20 cellular contexts compared by ENCODE assay signal in the genomic region with DNA sequence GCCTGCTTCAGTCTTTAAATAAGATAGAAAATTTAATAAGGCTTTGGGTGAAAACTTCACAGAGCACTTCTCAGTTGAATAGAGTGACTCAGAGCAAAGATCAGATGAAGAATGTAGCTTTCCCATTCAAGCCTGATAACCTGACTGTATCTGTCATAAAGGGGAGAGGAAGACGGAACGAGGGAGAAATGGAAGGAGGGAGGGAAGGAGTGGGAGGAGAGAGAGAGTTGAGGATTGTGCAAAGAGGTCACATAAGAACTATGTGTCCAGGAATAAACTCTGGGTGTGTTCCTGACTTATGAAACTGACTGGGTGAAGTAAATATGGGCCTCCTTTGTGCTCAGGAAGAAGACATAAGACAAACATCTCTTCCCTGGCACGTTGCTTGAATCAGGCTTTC.
DNase-seq lines count a peak whose midpoint lies in the region; ATAC-seq and TF ChIP-seq lines count a peak whose summit lies in the region.
"Had no signal": no experiment of that assay in that cellular context is flagged by ENCODE, and none has a peak within 500 bp of the region (broad histone marks: within the 10 kb centered on the region; RNA-seq: fewer than 3 reads in every experiment).

No MANE protein-coding gene starts in this region.

- peaks cover 0 to 10% of the 10 kb centered on the region in 2 donors for H3K9me3 Mint-ChIP-seq in stimulated activated naive CD8-positive, alpha-beta T cell treated with anti-CD3 and anti-CD28 coated beads, Interleukin-15, amount 100 ng/mL, for 72 hours

- H3K36me3 ChIP-seq in gastrocnemius medialis, result no peaks in the 10 kb centered on the region
- H3K36me3 ChIP-seq: spleen, tibial artery had no signal

- no peak for TF ChIP-seq POLR2A in gastrocnemius medialis (IDR thresholded peaks at IDR 0.05)

- no peak for TF ChIP-seq CTCF in fibroblast of the aortic adventitia (IDR thresholded peaks at IDR 0.05; ENCODE audit: insufficient read depth, low read length)
- no peak for TF ChIP-seq CTCF in gastrocnemius medialis (IDR thresholded peaks at IDR 0.05 in 4 of 5, conservative IDR thresholded peaks at IDR 0.05 in 1 of 5)

- H3K27me3 ChIP-seq in gastrocnemius medialis, result no peaks in the 10 kb centered on the region
- H3K27me3 ChIP-seq: spleen, tibial artery had no signal

- no peaks in the 10 kb centered on the region for H3K4me1 ChIP-seq in gastrocnemius medialis

- H3K27ac Mint-ChIP-seq in stimulated activated naive CD8-positive, alpha-beta T cell treated with anti-CD3 and anti-CD28 coated beads, Interleukin-15, amount 100 ng/mL, for 72 hours, result no peak overlapping the region
- H3K27ac Mint-ChIP-seq: CD4-positive, CD25-positive, alpha-beta regulatory T cell; T-helper 1 cell treated with Interleukin-12 subunit alpha and Interleukin-12 subunit beta and Interleukin-4 antibody, amounts not matched to agents 30 μg/mL and 1 μg/mL, for 36 hours had no signal

- ATAC-seq in SK-N-SH treated with all-trans-retinoic acid at 6 μM for 48 hours (peak; percentile 41), gastrocnemius medialis (peak; percentile 69 to 89), GM21825 (IDR thresholded peaks at IDR 0.05; ENCODE audit: unreplicated experiment) (no peak)
- ATAC-seq in stimulated activated naive CD8-positive, alpha-beta T cell treated with anti-CD3 and anti-CD28 coated beads, Interleukin-15, amount 100 ng/mL, for 72 hours, result no peak
- ATAC-seq: mucosa of descending colon had no signal

- no peaks in the 10 kb centered on the region for H3K4me1 Mint-ChIP-seq in stimulated activated naive CD8-positive, alpha-beta T cell treated with anti-CD3 and anti-CD28 coated beads, Interleukin-15, amount 100 ng/mL, for 72 hours

- DNase-seq in GM03348 (ENCODE audit: low spot score) (peak; percentile 17), fibroblast of the aortic adventitia (ENCODE audit: low read depth) (peak; percentile 66), gastrocnemius medialis (peak in 1 of 2 donors; percentile 10), posterior vena cava (ENCODE audit: low spot score) (no peak)
- no peak for DNase-seq in stimulated activated naive CD8-positive, alpha-beta T cell treated with anti-CD3 and anti-CD28 coated beads, Interleukin-15, amount 100 ng/mL, for 72 hours
- no peak for DNase-seq in activated CD4-positive, CD25-positive, alpha-beta regulatory T cell treated with anti-CD3 and anti-CD28 coated beads, Interleukin-2, amount 50 U/mL, for 72 hours
- DNase-seq: activated effector memory CD4-positive, alpha-beta T cell treated with Interleukin-2 at 50 U/mL for 16 hours; CD4-positive, CD25-positive, alpha-beta regulatory T cell; DMS79; KG1; mucosa of descending colon; NCI-H1417; RPMI8226; spleen; tibial artery had no signal

- in situ Hi-C loops in gastrocnemius medialis (cut with MboI; ENCODE audit: low sequenced_read_pairs in 4 of 4), result no loop called here

- no peaks in the 10 kb centered on the region for H3K9me3 ChIP-seq in gastrocnemius medialis
- H3K9me3 ChIP-seq: mucosa of descending colon had no signal

- H3K27me3 Mint-ChIP-seq in stimulated activated naive CD8-positive, alpha-beta T cell treated with anti-CD3 and anti-CD28 coated beads, Interleukin-15, amount 100 ng/mL, for 72 hours, result no peaks in the 10 kb centered on the region
- H3K27me3 Mint-ChIP-seq: CD4-positive, CD25-positive, alpha-beta regulatory T cell had no signal

- H3K27ac ChIP-seq in gastrocnemius medialis, result peak overlapping the region in 1 of 4 donors; percentile 20
- H3K27ac ChIP-seq: HL-60, tibial artery had no signal

- intact Hi-C loops in gastrocnemius medialis (cut with DNase I; ENCODE audit: low total_unique reads), result no loop called here
- intact Hi-C loops in posterior vena cava (cut with DNase I), result no loop called here

- H3K4me3 Mint-ChIP-seq in stimulated activated naive CD8-positive, alpha-beta T cell treated with anti-CD3 and anti-CD28 coated beads, Interleukin-15, amount 100 ng/mL, for 72 hours, result no peak overlapping the region
- H3K4me3 Mint-ChIP-seq: CD4-positive, CD25-positive, alpha-beta regulatory T cell; T-helper 1 cell treated with Interleukin-12 subunit alpha and Interleukin-12 subunit beta and Interleukin-4 antibody, amounts not matched to agents 30 μg/mL and 1 μg/mL, for 36 hours had no signal

- no peak overlapping the region for H3K4me3 ChIP-seq in fibroblast of the aortic adventitia (ENCODE audit: low read depth, low read length)
- H3K4me3 ChIP-seq in gastrocnemius medialis, result no peak overlapping the region
- H3K4me3 ChIP-seq: coronary artery, mucosa of descending colon, spleen, tibial artery had no signal

TF ChIP-seq in SK-N-SH treated with all-trans-retinoic acid at 6 μM for 48 hours, 23 proteins besides CTCF, POLR2A, EP300 and RAD21:
- TF ChIP-seq ISL1 (CRISPR knock-in tag; IDR thresholded peaks at IDR 0.05) (no peak), ESRRG (CRISPR knock-in tag; IDR thresholded peaks at IDR 0.05) (no peak)
- TF ChIP-seq, protein P1, sequence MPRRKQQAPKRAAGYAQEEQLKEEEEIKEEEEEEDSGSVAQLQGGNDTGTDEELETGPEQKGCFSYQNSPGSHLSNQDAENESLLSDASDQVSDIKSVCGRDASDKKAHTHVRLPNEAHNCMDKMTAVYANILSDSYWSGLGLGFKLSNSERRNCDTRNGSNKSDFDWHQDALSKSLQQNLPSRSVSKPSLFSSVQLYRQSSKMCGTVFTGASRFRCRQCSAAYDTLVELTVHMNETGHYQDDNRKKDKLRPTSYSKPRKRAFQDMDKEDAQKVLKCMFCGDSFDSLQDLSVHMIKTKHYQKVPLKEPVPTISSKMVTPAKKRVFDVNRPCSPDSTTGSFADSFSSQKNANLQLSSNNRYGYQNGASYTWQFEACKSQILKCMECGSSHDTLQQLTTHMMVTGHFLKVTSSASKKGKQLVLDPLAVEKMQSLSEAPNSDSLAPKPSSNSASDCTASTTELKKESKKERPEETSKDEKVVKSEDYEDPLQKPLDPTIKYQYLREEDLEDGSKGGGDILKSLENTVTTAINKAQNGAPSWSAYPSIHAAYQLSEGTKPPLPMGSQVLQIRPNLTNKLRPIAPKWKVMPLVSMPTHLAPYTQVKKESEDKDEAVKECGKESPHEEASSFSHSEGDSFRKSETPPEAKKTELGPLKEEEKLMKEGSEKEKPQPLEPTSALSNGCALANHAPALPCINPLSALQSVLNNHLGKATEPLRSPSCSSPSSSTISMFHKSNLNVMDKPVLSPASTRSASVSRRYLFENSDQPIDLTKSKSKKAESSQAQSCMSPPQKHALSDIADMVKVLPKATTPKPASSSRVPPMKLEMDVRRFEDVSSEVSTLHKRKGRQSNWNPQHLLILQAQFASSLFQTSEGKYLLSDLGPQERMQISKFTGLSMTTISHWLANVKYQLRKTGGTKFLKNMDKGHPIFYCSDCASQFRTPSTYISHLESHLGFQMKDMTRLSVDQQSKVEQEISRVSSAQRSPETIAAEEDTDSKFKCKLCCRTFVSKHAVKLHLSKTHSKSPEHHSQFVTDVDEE (CRISPR knock-in tag; IDR thresholded peaks at IDR 0.05), result no peak

Comparison
In these comparisons a context has a peak if more than half of its experiments do, and no peak if none do; other contexts are left out.
1. DNase-seq: peak in GM03348 (single experiment) and fibroblast of the aortic adventitia (single experiment); none in posterior vena cava (single experiment), stimulated activated naive CD8-positive, alpha-beta T cell treated with anti-CD3 and anti-CD28 coated beads, Interleukin-15, amount 100 ng/mL, for 72 hours (0 of 2) and activated CD4-positive, CD25-positive, alpha-beta regulatory T cell treated with anti-CD3 and anti-CD28 coated beads, Interleukin-2, amount 50 U/mL, for 72 hours (single experiment).
2. ATAC-seq: peak in SK-N-SH treated with all-trans-retinoic acid at 6 μM for 48 hours (single experiment) and gastrocnemius medialis (2 of 2); none in GM21825 (single experiment) and stimulated activated naive CD8-positive, alpha-beta T cell treated with anti-CD3 and anti-CD28 coated beads, Interleukin-15, amount 100 ng/mL, for 72 hours (single experiment).